8 cellular contexts compared by ENCODE assay signal in the genomic region with DNA sequence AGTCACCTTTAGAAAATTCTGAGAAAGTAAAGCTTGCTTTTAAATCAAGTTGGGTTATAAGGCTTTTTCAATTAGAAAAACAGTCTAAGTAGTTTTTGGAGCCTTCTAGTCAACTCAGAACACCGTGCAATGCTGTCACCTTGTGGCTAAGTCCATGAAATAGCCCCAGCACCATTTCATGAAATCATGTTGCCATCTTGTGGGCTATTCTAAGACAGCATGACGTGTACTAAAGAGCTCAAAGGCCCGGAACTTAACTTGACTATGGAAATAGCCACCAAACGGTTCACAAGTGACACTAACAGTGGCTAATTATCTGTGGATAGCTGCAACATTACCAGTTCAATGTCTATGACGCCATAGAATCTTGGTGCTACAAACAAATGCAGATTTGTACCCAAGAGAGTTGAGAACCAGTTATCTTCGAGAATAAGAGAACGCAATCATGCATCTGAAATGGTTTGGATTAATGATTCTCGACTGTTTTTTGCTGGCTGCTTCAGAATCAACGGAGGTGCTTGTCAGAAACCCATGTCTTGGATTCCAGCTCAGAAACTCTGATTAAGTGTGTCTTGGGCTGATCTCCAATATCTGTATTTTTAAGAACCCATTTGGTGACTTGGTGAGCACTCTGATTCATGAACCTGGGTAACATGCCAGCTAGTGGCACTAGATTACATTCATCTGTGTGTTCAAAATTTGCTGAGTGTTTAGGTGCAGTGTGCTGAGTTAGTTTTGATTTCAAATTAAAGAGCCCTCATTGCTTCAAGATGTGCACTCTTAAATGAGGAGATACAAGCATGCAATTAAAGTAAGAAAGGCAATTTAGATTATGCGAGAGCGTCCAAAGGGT.
DNase-seq lines count a peak whose midpoint lies in the region; ATAC-seq and TF ChIP-seq lines count a peak whose summit lies in the region.

No MANE protein-coding gene starts in this region.

- ATAC-seq in GM18868 (IDR thresholded peaks at IDR 0.05; ENCODE audit: unreplicated experiment): peak; percentile 100
- peak; percentile 99 for ATAC-seq in HG03060 (IDR thresholded peaks at IDR 0.05; ENCODE audit: low read depth, unreplicated experiment)
- ATAC-seq in left lobe of liver: peak; percentile 100

- peaks cover 12% of the 10 kb centered on the region for H3K4me1 Mint-ChIP-seq in chondrocyte (ENCODE audit: low read depth)

- no peaks in the 10 kb centered on the region for H3K27me3 Mint-ChIP-seq in chondrocyte (ENCODE audit: low read depth)

- no peak overlapping the region for H3K4me3 Mint-ChIP-seq in chondrocyte (ENCODE audit: unreplicated experiment)

- no peaks in the 10 kb centered on the region for H3K9me3 Mint-ChIP-seq in chondrocyte (ENCODE audit: low read depth)

- peak; percentile 100 for TF ChIP-seq CTCF in chondrocyte (IDR thresholded peaks at IDR 0.05)

- H3K36me3 Mint-ChIP-seq in chondrocyte (ENCODE audit: low read depth): no peaks in the 10 kb centered on the region

- DNase-seq in C1 segment of cervical spinal cord (lab: John Stamatoyannopoulos, UW) (peak in 11 of 14 donors; percentile 0 to 41 (median 10)), NCI-H1930 (lab: John Stamatoyannopoulos, UW) (peak; percentile 34 to 62), T follicular helper cell (ENCODE audit: low read depth) (peak; percentile 13), chondrocyte (ENCODE audit: low spot score) (no peak), left lobe of liver (ENCODE audit: low spot score) (peak; percentile 48)
- peak; percentile 33 for DNase-seq in stimulated activated CD8-positive, alpha-beta memory T cell treated with anti-CD3 and anti-CD28 coated beads, Interleukin-4, amount 100 ng/mL, for 48 hours

- no peak overlapping the region for H3K27ac Mint-ChIP-seq in chondrocyte (ENCODE audit: unreplicated experiment)
